Comparison of ENCODE assay signal across 1 cellular context in genomic region chr9:99977042-99977792, GRCh38.
TF ChIP-seq lines count a peak whose summit lies in the region.

No MANE protein-coding gene starts in this region.

TF ChIP-seq in K562, 482 proteins besides CTCF, POLR2A, EP300 and RAD21:
- TF ChIP-seq JUND (IDR thresholded peaks at IDR 0.05; ENCODE audit: borderline replicate concordance, low read depth, low read length), result no peak
- TF ChIP-seq JUND (tag; IDR thresholded peaks at IDR 0.05; ENCODE audit: borderline replicate concordance, low read depth, low read length), result no peak
- TF ChIP-seq CBFB (CRISPR knock-in tag; IDR thresholded peaks at IDR 0.05), result no peak
- no peak for TF ChIP-seq MAFF (IDR thresholded peaks at IDR 0.05; ENCODE audit: low read length)
- TF ChIP-seq NKRF (IDR thresholded peaks at IDR 0.05; ENCODE audit: borderline replicate concordance), result no peak
- TF ChIP-seq NFE2 (IDR thresholded peaks at IDR 0.05; ENCODE audit: low read depth), result no peak
- TF ChIP-seq TCF3 (CRISPR knock-in tag; IDR thresholded peaks at IDR 0.05), result peak; percentile 38; the same call in 1 of the 2 replicates
- peak; percentile 52; the same call in 1 of the 2 replicates for TF ChIP-seq PKNOX1 (IDR thresholded peaks at IDR 0.05)
- peak; percentile 40 for TF ChIP-seq MEIS2 (IDR thresholded peaks at IDR 0.05; ENCODE audit: partially characterized antibody)
- no peak for TF ChIP-seq HDGF (IDR thresholded peaks at IDR 0.05)
- TF ChIP-seq FOXA3 (CRISPR knock-in tag; conservative IDR thresholded peaks at IDR 0.05 in 1 of 2, IDR thresholded peaks at IDR 0.05 in 1 of 2), result peak in 1 of 2 experiments; percentile 95; a peak in 2 of 4 replicates
- TF ChIP-seq POLR2AphosphoS2 (IDR thresholded peaks at IDR 0.05; ENCODE audit: low read length), result no peak
- TF ChIP-seq TFAP4 (CRISPR knock-in tag; IDR thresholded peaks at IDR 0.05; ENCODE audit: borderline replicate concordance), result no peak
- no peak for TF ChIP-seq E2F6 (IDR thresholded peaks at IDR 0.05; ENCODE audit: borderline replicate concordance in 1 of 2, extremely low read depth in 1 of 2, insufficient read depth in 1 of 2, insufficient read length in 1 of 2, low read depth in 1 of 2, low read length in 1 of 2, poor library complexity in 1 of 2, severe bottlenecking in 1 of 2)
- TF ChIP-seq POLR2B (IDR thresholded peaks at IDR 0.05; ENCODE audit: low read depth, partially characterized antibody), result peak; percentile 19
